ENCODE assay signal across 1 cellular context in genomic region chr2:58541511-58541910, GRCh38.
TF ChIP-seq lines count a peak whose summit lies in the region.

No MANE protein-coding gene starts in this region.

TF ChIP-seq in GM23338, 12 proteins besides CTCF, POLR2A, EP300 and RAD21 (continued from another document):
- no peak for TF ChIP-seq NANOG (IDR thresholded peaks at IDR 0.05; ENCODE audit: borderline replicate concordance)
- TF ChIP-seq ZNF331 (CRISPR knock-in tag; IDR thresholded peaks at IDR 0.05; ENCODE audit: low read depth) = no peak
- TF ChIP-seq EZH2phosphoT487 (IDR thresholded peaks at IDR 0.05; ENCODE audit: unreplicated experiment) = no peak
- no peak for TF ChIP-seq EZH2 (IDR thresholded peaks at IDR 0.05; ENCODE audit: low read depth, unreplicated experiment)
- no peak for TF ChIP-seq ZNF462 (CRISPR knock-in tag; IDR thresholded peaks at IDR 0.05)
- TF ChIP-seq POLR2AphosphoS5 (IDR thresholded peaks at IDR 0.05; ENCODE audit: low read depth) = no peak
- TF ChIP-seq JUNB (IDR thresholded peaks at IDR 0.05; ENCODE audit: unreplicated experiment) = no peak
- TF ChIP-seq ZNF114 (CRISPR knock-in tag; IDR thresholded peaks at IDR 0.05) = no peak
- no peak for TF ChIP-seq ETS1 (IDR thresholded peaks at IDR 0.05)
- no peak for TF ChIP-seq CREB1 (CRISPR knock-in tag; IDR thresholded peaks at IDR 0.05; ENCODE audit: low read depth)
